14 cellular contexts compared by ENCODE assay signal in the genomic region with DNA sequence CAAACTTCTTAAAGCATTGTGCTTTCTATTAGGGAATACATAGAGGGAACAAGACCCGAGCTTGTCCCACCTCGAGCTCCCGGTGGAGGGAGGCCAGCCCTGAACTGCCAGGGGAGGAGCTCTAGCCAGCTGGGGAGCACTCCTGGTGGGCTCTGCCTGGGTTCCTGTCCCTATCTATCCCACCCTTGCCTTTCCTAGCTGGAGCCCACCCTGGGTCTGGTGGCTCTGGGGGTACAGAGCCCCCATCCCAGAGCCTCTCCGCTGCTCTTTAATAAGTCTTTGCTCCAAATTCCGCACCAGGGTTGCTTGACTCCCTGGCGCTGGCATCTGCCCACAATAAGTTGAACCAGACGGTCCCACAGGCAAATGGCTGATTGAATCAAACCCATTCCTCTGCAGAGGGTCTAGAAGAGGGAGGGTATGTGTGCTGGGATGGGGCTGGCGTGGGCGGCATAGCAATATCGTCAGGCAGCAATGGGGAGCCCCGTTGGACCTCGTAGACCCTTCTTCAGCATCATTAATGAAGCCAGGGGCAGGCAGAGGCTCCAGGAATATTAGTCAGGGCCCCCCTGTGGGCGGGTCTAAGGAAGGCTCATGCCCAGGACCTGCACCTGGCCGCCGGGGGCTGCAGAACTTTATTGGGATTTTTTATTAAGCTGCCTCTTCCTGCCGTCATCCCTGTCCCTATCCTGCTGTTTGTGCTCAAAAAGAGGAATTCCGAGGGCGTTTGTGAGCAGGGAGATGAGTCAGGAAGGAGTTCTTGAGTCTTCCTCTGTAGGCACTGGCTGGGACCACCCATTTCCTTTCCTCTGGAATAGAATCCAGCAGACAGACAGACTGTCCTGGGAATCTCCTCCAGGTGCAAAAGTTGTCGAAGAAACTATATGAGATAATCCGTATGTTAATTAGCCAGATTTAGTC. TPM values are rescaled to one million over a fixed set of nuclear protein-coding genes. Genes with fewer than 3 reads are reported as not detected.
DNase-seq lines count a peak whose midpoint lies in the region; ATAC-seq and TF ChIP-seq lines count a peak whose summit lies in the region.
"Had no signal": no experiment of that assay in that cellular context is flagged by ENCODE, and none has a peak within 500 bp of the region (broad histone marks: within the 10 kb centered on the region; RNA-seq: fewer than 3 reads in every experiment).

No MANE protein-coding gene starts in this region.

- H3K27me3 ChIP-seq in gastroesophageal sphincter (peaks cover 38% of the 10 kb centered on the region), spleen (replicated peaks in 1 of 7) (peaks cover 0 to 22% (median 0%) of the 10 kb centered on the region in 7 donors), mammary epithelial cell (ENCODE audit: insufficient read depth, low read length) (peaks cover 2% of the 10 kb centered on the region)
- H3K27me3 ChIP-seq: ascending aorta had no signal

- CTCF ChIA-PET in mammary epithelial cell (lab: Charles Lee; ENCODE audit: low non-redundant PET) = no interaction called here

- H3K9ac ChIP-seq in mammary epithelial cell (ENCODE audit: insufficient read depth, low read length) = no peak overlapping the region

- H2AFZ ChIP-seq in mammary epithelial cell (ENCODE audit: low read depth, low read length) = no peak overlapping the region

- peak overlapping the region in 1 of 2 donors; percentile 4 for H3K4me3 ChIP-seq in gastroesophageal sphincter
- peak overlapping the region in 2 of 8 donors; percentile 25 to 48 for H3K4me3 ChIP-seq in spleen
- no peak overlapping the region for H3K4me3 ChIP-seq in mammary epithelial cell (replicated peaks in 1 of 3; ENCODE audit: insufficient read depth in 1 of 3, low read depth in 2 of 3, low read length in 3 of 3)

- H4K20me1 ChIP-seq in mammary epithelial cell (ENCODE audit: insufficient read depth, low read length) = no peaks in the 10 kb centered on the region

- BruUV-seq in mammary epithelial cell (replicated peaks; lab: Mats Ljungman, UMichigan) = no TSS peak

- H3K9me3 ChIP-seq in T-helper 17 cell (ENCODE audit: control insufficient read depth, low read length, poor library complexity, severe bottlenecking) (no peaks in the 10 kb centered on the region), gastroesophageal sphincter (no peaks in the 10 kb centered on the region), spleen (no peaks in the 10 kb centered on the region), mammary epithelial cell (replicated peaks; ENCODE audit: insufficient read depth, low read length) (no peaks in the 10 kb centered on the region)
- H3K9me3 ChIP-seq: ascending aorta had no signal

- dilution Hi-C loops in mammary epithelial cell (cut with HindIII; ENCODE audit: low sequenced_read_pairs) = no loop called here

- no peaks in the 10 kb centered on the region for H3K79me2 ChIP-seq in mammary epithelial cell (ENCODE audit: insufficient read depth, low read length)

- DNase-seq in NCI-H1092 treated with DMSO at 0.1 percent for 48 hours (lab: John Stamatoyannopoulos, UW) (peak; percentile 61), NCI-H1092 (lab: John Stamatoyannopoulos, UW) (no peak), T-helper 17 cell (no peak), spleen (no peak), mammary epithelial cell (no peak)
- DNase-seq: activated T-cell treated with anti-CD3 and anti-CD28 coated beads, Interleukin-2, amount 50 U/mL, for 24 hours; DMS 273 treated with DMSO at 0.1 percent for 48 hours had no signal

- no peaks in the 10 kb centered on the region for H3K36me3 Mint-ChIP-seq in T-helper 17 cell (ENCODE audit: low read depth)

- H3K4me1 ChIP-seq in gastroesophageal sphincter (no peaks in the 10 kb centered on the region), spleen (peaks cover 5 to 33% (median 24%) of the 10 kb centered on the region in 6 donors), mammary epithelial cell (ENCODE audit: insufficient read depth, low read length) (no peaks in the 10 kb centered on the region)
- H3K4me1 ChIP-seq: ascending aorta had no signal

- TF ChIP-seq EP300 in gastroesophageal sphincter (IDR thresholded peaks at IDR 0.05) = no peak

- H3K27ac Mint-ChIP-seq in T-helper 17 cell = no peak overlapping the region
- H3K27ac Mint-ChIP-seq: activated T-cell treated with anti-CD3 and anti-CD28 coated beads, Interleukin-2, amount 50 U/mL, for 24 hours had no signal

- in situ Hi-C loops in mammary epithelial cell (cut with MboI; ENCODE audit: low sequenced_read_pairs in 2 of 2) = loop anchor here in 1 of 2 donors (10.0 kb wide), 1 partner anchor 57 kb away; a partner anchor contains a TSS

- H3K27me3 Mint-ChIP-seq in T-helper 17 cell = peaks cover 73% of the 10 kb centered on the region

- H3K27ac ChIP-seq in gastroesophageal sphincter (peak overlapping the region in 3 of 4 donors; percentile 45 to 62 (median 51)), spleen (peak overlapping the region in 6 of 8 donors; percentile 58 to 77 (median 68)), mammary epithelial cell (ENCODE audit: insufficient read depth, low read depth, low read length) (no peak overlapping the region)
- H3K27ac ChIP-seq: 22Rv1 had no signal

- ATAC-seq in T-helper 17 cell (no peak), gastroesophageal sphincter (no peak), HG03135 (IDR thresholded peaks at IDR 0.05; ENCODE audit: unreplicated experiment) (no peak), HG03025 (IDR thresholded peaks at IDR 0.05; ENCODE audit: low FRiP score, unreplicated experiment) (no peak)
- ATAC-seq: esophagus mucosa had no signal

- TF ChIP-seq POLR2A in gastroesophageal sphincter (IDR thresholded peaks at IDR 0.05) (no peak), spleen (IDR thresholded peaks at IDR 0.05) (no peak)

- peak overlapping the region; percentile 28 for H3K4me3 Mint-ChIP-seq in T-helper 17 cell
- H3K4me3 Mint-ChIP-seq: activated T-cell treated with anti-CD3 and anti-CD28 coated beads, Interleukin-2, amount 50 U/mL, for 24 hours had no signal

- no peak overlapping the region for H3K4me2 ChIP-seq in mammary epithelial cell (ENCODE audit: insufficient read depth, low read depth, low read length)

- 32 to 35% methylated on average over 4 to 10 of the region's 20 CpGs for WGBS in gastroesophageal sphincter (ENCODE audit: low coverage in 1 of 2), 2 donors
- 42 to 52% (median 50%) methylated on average over 20 of the region's 20 CpGs for WGBS in spleen, 5 donors
- 64% methylated on average over 19 of the region's 20 CpGs for WGBS in mammary epithelial cell (ENCODE audit: low coverage, missing lambda C conversion rate)

- H3K4me1 Mint-ChIP-seq in T-helper 17 cell = peaks cover 4% of the 10 kb centered on the region

- intact Hi-C loops in spleen (cut with DNase I; ENCODE audit: low total_unique reads) (no loop called here), mammary epithelial cell (cut with micrococcal nuclease) (no loop called here)

- TF ChIP-seq CTCF in gastroesophageal sphincter (IDR thresholded peaks at IDR 0.05) (no peak), spleen (IDR thresholded peaks at IDR 0.05 in 8 of 11, conservative IDR thresholded peaks at IDR 0.05 in 3 of 11) (no peak), mammary epithelial cell (conservative IDR thresholded peaks at IDR 0.05 in 1 of 2, IDR thresholded peaks at IDR 0.05 in 1 of 2; ENCODE audit: extremely low read depth in 1 of 2, insufficient read depth in 1 of 2, low read depth in 1 of 2, low read length in 2 of 2) (no peak)

- no peaks in the 10 kb centered on the region for H3K36me3 ChIP-seq in gastroesophageal sphincter
- no peaks in the 10 kb centered on the region for H3K36me3 ChIP-seq in spleen
- H3K36me3 ChIP-seq in mammary epithelial cell (ENCODE audit: insufficient read depth, low read length) = no peaks in the 10 kb centered on the region
- H3K36me3 ChIP-seq: ascending aorta had no signal

RNA-seq across cellular contexts. Expression of a gene that starts 38.5 kb away (rescaled TPM):
- total RNA-seq in T-helper 17 cell = 10 to 100 TPM; 38.8 to 52.9 TPM
- total RNA-seq in gastroesophageal sphincter = 10 to 100 TPM; 13.6 to 33.2 (median 20.9) TPM
- total RNA-seq in spleen = 10 to 100 TPM; 13.4 to 32.7 (median 24.1) TPM
- polyA plus RNA-seq in spleen = 10 to 100 TPM; 11.6 to 32.2 (median 15.0) TPM
- 10 to 100 TPM in 1 of 2 donors, 1 to 10 TPM in 1; 3.6 to 12.0 TPM for total RNA-seq in mammary epithelial cell
- 0.68 TPM for polyA plus RNA-seq in mammary epithelial cell
- not detected for polyA minus RNA-seq in mammary epithelial cell

RNA-seq across cellular contexts. Expression of a gene that starts 56.3 kb away (rescaled TPM):
- total RNA-seq in T-helper 17 cell (not detected), gastroesophageal sphincter (not detected), spleen (1 to 10 TPM in 2 of 7 donors, under 1 TPM in 1, not detected in 4; 0.57 to 1.0 (median 1.0) TPM), mammary epithelial cell (under 1 TPM; 0.17 to 0.54 TPM)
- polyA plus RNA-seq in spleen (under 1 TPM in 2 of 3 donors, not detected in 1; 0.17 to 0.20 TPM), mammary epithelial cell (not detected)
- polyA minus RNA-seq in mammary epithelial cell = not detected
- total RNA-seq: ascending aorta, esophagus mucosa, M059J had no signal
